9 cellular contexts compared by ENCODE assay signal in the genomic region with DNA sequence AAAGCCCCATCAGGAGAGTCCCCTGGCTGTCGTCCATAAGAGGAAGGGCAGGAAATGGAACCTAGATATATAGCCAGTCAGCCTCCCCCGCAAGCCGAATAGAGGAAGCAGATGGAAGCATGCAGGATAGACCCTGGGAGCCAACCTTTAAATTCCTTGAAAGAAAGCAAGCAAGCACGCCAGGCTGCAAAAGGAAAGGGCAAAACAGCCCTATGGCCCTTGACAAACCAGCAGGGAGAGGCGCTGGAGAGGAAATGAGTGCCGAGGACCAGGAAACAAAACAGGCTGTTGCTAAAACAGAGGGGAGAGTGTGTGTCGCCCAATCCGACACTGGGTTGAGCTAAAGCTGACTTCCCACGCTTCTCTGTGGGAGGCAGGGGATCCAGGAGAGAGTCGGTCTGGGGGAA.
DNase-seq lines count a peak whose midpoint lies in the region; ATAC-seq and TF ChIP-seq lines count a peak whose summit lies in the region.
"Had no signal": no experiment of that assay in that cellular context is flagged by ENCODE, and none has a peak within 500 bp of the region (broad histone marks: within the 10 kb centered on the region; RNA-seq: fewer than 3 reads in every experiment).

No MANE protein-coding gene starts in this region.

- no peaks in the 10 kb centered on the region for H3K27me3 ChIP-seq in adrenal gland
- no peaks in the 10 kb centered on the region for H3K27me3 ChIP-seq in stomach

- no peaks in the 10 kb centered on the region for H3K9me3 ChIP-seq in adrenal gland (replicated peaks in 1 of 3)
- no peaks in the 10 kb centered on the region for H3K9me3 ChIP-seq in stomach

- intact Hi-C loops in adrenal gland (cut with DNase I) = no loop called here
- intact Hi-C loops in stomach (cut with DNase I; ENCODE audit: low total_unique reads) = no loop called here

- no peaks in the 10 kb centered on the region for H3K36me3 Mint-ChIP-seq in immature natural killer cell

- peak overlapping the region; percentile 43 to 74 (median 50) for H3K4me3 Mint-ChIP-seq in immature natural killer cell

- H3K27ac Mint-ChIP-seq in immature natural killer cell = no peak overlapping the region

- TF ChIP-seq EP300 in stomach (IDR thresholded peaks at IDR 0.05) = no peak

- peaks cover 0 to 6% (median 0%) of the 10 kb centered on the region in 6 donors for H3K9me3 Mint-ChIP-seq in immature natural killer cell

- peaks cover 10 to 23% of the 10 kb centered on the region in 2 donors for H3K4me1 Mint-ChIP-seq in immature natural killer cell

- TF ChIP-seq CTCF in adrenal gland (IDR thresholded peaks at IDR 0.05) (no peak), stomach (IDR thresholded peaks at IDR 0.05) (no peak)

- no peak for TF ChIP-seq POLR2A in adrenal gland (IDR thresholded peaks at IDR 0.05)
- TF ChIP-seq POLR2A in stomach (IDR thresholded peaks at IDR 0.05) = no peak

- H3K4me1 ChIP-seq in adrenal gland (replicated peaks in 1 of 2) (no peaks in the 10 kb centered on the region), stomach (peaks cover 0 to 11% (median 4%) of the 10 kb centered on the region in 4 donors)

- H3K4me3 ChIP-seq in adrenal gland = peak overlapping the region in 1 of 4 donors; percentile 42
- H3K4me3 ChIP-seq in stomach = peak overlapping the region; percentile 13 to 26 (median 22)

- 31 to 44% (median 36%) methylated on average over 10 of the region's 10 CpGs for WGBS in adrenal gland, 4 donors
- 17 to 34% (median 22%) methylated on average over 10 of the region's 10 CpGs for WGBS in stomach, 5 donors

- H3K27ac ChIP-seq in adrenal gland (peak overlapping the region in 2 of 5 donors; percentile 12 to 43), stomach (no peak overlapping the region)
- H3K27ac ChIP-seq: 22Rv1 had no signal

- H3K36me3 ChIP-seq in adrenal gland (replicated peaks in 1 of 2) = no peaks in the 10 kb centered on the region
- no peaks in the 10 kb centered on the region for H3K36me3 ChIP-seq in stomach

- peaks cover 0 to 7% (median 3%) of the 10 kb centered on the region in 3 donors for H3K27me3 Mint-ChIP-seq in immature natural killer cell (ENCODE audit: low read depth in 3 of 3)

- DNase-seq in DMS53 (lab: John Stamatoyannopoulos, UW) (peak; percentile 13), DMS53 treated with DMSO at 0.1 percent for 48 hours (lab: John Stamatoyannopoulos, UW; ENCODE audit: unreplicated experiment) (no peak), adrenal gland (peak; percentile 13 to 70 (median 34)), immature natural killer cell (no peak), stomach (no peak), LoVo (ENCODE audit: low spot score) (no peak), NCI-H1436 treated with DMSO at 0.1 percent for 48 hours (lab: John Stamatoyannopoulos, UW) (no peak)

- no peak for ATAC-seq in HG02973 (IDR thresholded peaks at IDR 0.05; ENCODE audit: unreplicated experiment)

Comparison
In these comparisons a context has a peak if more than half of its experiments do, and no peak if none do; other contexts are left out.
1. DNase-seq: peak in DMS53 (single experiment) and adrenal gland (7 of 7); none in DMS53 treated with DMSO at 0.1 percent for 48 hours (single experiment), immature natural killer cell (0 of 3), stomach (single experiment), LoVo (single experiment) and NCI-H1436 treated with DMSO at 0.1 percent for 48 hours (single experiment).